8 cellular contexts compared by ENCODE assay signal in genomic region chr2:118847447-118848172, GRCh38. TPM values are rescaled to one million over a fixed set of nuclear protein-coding genes. Genes with fewer than 3 reads are reported as not detected.
DNase-seq lines count a peak whose midpoint lies in the region; ATAC-seq and TF ChIP-seq lines count a peak whose summit lies in the region.

Gene EN1, minus strand, starts transcription at chr2:118847648. Its CDS starts 481 bp downstream, at chr2:118847167.

- H3K27ac ChIP-seq in gastroesophageal sphincter, result no peak within 1 kb of the TSS
- H3K27ac ChIP-seq in gastrocnemius medialis, result peak within 1 kb of the TSS; percentile 92 to 97 (median 96)

- intact Hi-C loops in gastrocnemius medialis (cut with DNase I; ENCODE audit: low total_unique reads), result loop anchor here (5.0 kb wide), 1 partner anchor 910 kb away; the partner anchor contains the start of gene PTPN4

- in situ Hi-C loops in gastrocnemius medialis (cut with MboI; ENCODE audit: low sequenced_read_pairs in 4 of 4), result loop anchor here in 1 of 4 donors (10.0 kb wide), 1 partner anchor 533 kb away; no protein-coding TSS in a partner anchor

- TF ChIP-seq POLR2A in gastroesophageal sphincter (IDR thresholded peaks at IDR 0.05), result no peak
- peak; percentile 83 to 86 for TF ChIP-seq POLR2A in gastrocnemius medialis (IDR thresholded peaks at IDR 0.05)

- no peaks in the 10 kb centered on the region for H3K36me3 ChIP-seq in gastroesophageal sphincter
- no peaks in the 10 kb centered on the region for H3K36me3 ChIP-seq in gastrocnemius medialis

- TF ChIP-seq CTCF in gastroesophageal sphincter (IDR thresholded peaks at IDR 0.05) (no peak), gastrocnemius medialis (IDR thresholded peaks at IDR 0.05 in 4 of 5, conservative IDR thresholded peaks at IDR 0.05 in 1 of 5) (no peak)

- WGBS in gastroesophageal sphincter (ENCODE audit: low coverage in 1 of 2), 2 donors, result 4 to 14% methylated on average over 11 to 12 of the region's 46 CpGs

- H3K27me3 ChIP-seq in gastroesophageal sphincter, result peaks cover 100% of the 10 kb centered on the region
- no peaks in the 10 kb centered on the region for H3K27me3 ChIP-seq in gastrocnemius medialis

- H3K4me3 ChIP-seq in gastroesophageal sphincter (peak within 1 kb of the TSS in 1 of 2 donors; percentile 43), gastrocnemius medialis (peak within 1 kb of the TSS; percentile 56 to 93 (median 80))

- ATAC-seq in gastroesophageal sphincter, result peak; percentile 25
- ATAC-seq in gastrocnemius medialis, result peak; percentile 46 to 52
- ATAC-seq in GM21447 (IDR thresholded peaks at IDR 0.05; ENCODE audit: unreplicated experiment), result no peak
- no peak for ATAC-seq in GM21515 (IDR thresholded peaks at IDR 0.05; ENCODE audit: unreplicated experiment)

- DNase-seq in H4 (ENCODE audit: low spot score) (peak; percentile 90), SW 1271 (lab: John Stamatoyannopoulos, UW) (peak; percentile 80 to 87), gastrocnemius medialis (peak; percentile 88 to 94), NCI-H1048 (lab: John Stamatoyannopoulos, UW) (no peak), NCI-H2081 treated with DMSO at 0.1 percent for 48 hours (lab: John Stamatoyannopoulos, UW) (no peak)

- H3K4me1 ChIP-seq in gastroesophageal sphincter (peaks cover 0 to 63% (median 22%) of the 10 kb centered on the region in 3 donors), gastrocnemius medialis (peaks cover 5 to 9% of the 10 kb centered on the region in 2 donors)

- H3K9me3 ChIP-seq in gastroesophageal sphincter, result no peaks in the 10 kb centered on the region
- H3K9me3 ChIP-seq in gastrocnemius medialis, result no peaks in the 10 kb centered on the region

- TF ChIP-seq EP300 in gastroesophageal sphincter (IDR thresholded peaks at IDR 0.05), result no peak

RNA-seq across cellular contexts. Expression of gene EN1, which starts in this region (rescaled TPM):
- total RNA-seq in H4 (2014; rRNA removed; shearing (Covaris generic)), result 0.06 and 0.35 TPM in 2 replicates
- total RNA-seq in gastroesophageal sphincter, result under 1 TPM in 2 of 4 donors, not detected in 2; 0.13 to 0.23 TPM
- 10 to 100 TPM in 1 of 4 donors, 1 to 10 TPM in 3; 3.9 to 11.0 (median 6.7) TPM for total RNA-seq in gastrocnemius medialis

Comparison
In these comparisons a context has a peak if more than half of its experiments do, and no peak if none do; other contexts are left out.
1. Peak in DNase-seq in H4; RNA of the gene not detected or under 1 TPM.
2. Peak in ATAC-seq in gastroesophageal sphincter; RNA of the gene not detected or under 1 TPM.
3. DNase-seq: peak in SW 1271 (2 of 2) and gastrocnemius medialis (2 of 2); none in NCI-H1048 (single experiment) and NCI-H2081 treated with DMSO at 0.1 percent for 48 hours (single experiment).
4. ATAC-seq: peak in gastrocnemius medialis (2 of 2); none in GM21447 (single experiment) and GM21515 (single experiment).
5. H3K27ac ChIP-seq: peak in gastrocnemius medialis (4 of 4); none in gastroesophageal sphincter (0 of 4).
6. POLR2A ChIP-seq: peak in gastrocnemius medialis (2 of 2); none in gastroesophageal sphincter (0 of 2).